1 cellular context compared by ENCODE assay signal in the genomic region with DNA sequence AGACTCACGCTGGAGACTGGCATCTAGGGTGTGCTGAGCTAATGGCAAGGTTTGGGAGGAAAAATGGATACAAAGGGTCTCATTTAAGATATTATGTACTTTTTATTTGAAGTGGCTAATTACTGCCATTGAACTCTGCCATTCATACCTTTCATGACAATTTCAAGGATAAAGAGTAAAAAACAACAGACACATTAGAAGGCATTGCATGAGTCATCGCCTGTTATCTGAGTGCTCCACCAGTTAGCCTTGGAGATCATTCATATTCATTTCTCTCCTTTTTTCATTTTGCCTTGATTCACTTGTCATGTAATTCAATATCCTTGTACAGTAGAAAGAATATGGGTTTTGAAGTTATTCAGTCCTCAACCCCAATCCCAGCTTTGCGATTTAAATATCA.
TF ChIP-seq lines count a peak whose summit lies in the region.

No MANE protein-coding gene starts in this region.

TF ChIP-seq in GM23338, 12 proteins besides CTCF, POLR2A, EP300 and RAD21 (continued from another document):
- TF ChIP-seq STAT1 (IDR thresholded peaks at IDR 0.05; ENCODE audit: unreplicated experiment) (no peak), REST (IDR thresholded peaks at IDR 0.05; ENCODE audit: unreplicated experiment) (no peak)
